In the genomic region with DNA sequence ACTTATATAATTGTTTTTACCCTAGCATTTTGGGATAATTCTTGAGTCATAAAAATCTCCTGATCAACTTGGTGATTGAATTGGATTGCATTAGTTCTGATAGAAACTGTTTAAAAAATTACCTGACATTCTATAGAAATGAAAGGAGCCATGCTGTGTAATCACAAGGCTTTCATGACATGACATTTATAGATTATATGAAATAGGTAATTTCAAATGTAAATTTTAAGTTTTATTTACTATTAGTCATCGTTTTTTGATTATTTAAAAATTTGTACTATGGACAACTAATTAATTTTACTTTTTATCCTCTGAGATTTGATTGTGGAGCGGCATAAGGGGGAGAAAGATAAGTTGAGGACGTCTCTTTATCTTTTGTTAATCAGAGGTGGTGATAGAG, we compare ENCODE assay signal across 1 cellular context.
TF ChIP-seq lines count a peak whose summit lies in the region.

No MANE protein-coding gene starts in this region.

TF ChIP-seq in GM12878, 131 proteins besides CTCF, POLR2A, EP300 and RAD21:
- TF ChIP-seq, protein P1, sequence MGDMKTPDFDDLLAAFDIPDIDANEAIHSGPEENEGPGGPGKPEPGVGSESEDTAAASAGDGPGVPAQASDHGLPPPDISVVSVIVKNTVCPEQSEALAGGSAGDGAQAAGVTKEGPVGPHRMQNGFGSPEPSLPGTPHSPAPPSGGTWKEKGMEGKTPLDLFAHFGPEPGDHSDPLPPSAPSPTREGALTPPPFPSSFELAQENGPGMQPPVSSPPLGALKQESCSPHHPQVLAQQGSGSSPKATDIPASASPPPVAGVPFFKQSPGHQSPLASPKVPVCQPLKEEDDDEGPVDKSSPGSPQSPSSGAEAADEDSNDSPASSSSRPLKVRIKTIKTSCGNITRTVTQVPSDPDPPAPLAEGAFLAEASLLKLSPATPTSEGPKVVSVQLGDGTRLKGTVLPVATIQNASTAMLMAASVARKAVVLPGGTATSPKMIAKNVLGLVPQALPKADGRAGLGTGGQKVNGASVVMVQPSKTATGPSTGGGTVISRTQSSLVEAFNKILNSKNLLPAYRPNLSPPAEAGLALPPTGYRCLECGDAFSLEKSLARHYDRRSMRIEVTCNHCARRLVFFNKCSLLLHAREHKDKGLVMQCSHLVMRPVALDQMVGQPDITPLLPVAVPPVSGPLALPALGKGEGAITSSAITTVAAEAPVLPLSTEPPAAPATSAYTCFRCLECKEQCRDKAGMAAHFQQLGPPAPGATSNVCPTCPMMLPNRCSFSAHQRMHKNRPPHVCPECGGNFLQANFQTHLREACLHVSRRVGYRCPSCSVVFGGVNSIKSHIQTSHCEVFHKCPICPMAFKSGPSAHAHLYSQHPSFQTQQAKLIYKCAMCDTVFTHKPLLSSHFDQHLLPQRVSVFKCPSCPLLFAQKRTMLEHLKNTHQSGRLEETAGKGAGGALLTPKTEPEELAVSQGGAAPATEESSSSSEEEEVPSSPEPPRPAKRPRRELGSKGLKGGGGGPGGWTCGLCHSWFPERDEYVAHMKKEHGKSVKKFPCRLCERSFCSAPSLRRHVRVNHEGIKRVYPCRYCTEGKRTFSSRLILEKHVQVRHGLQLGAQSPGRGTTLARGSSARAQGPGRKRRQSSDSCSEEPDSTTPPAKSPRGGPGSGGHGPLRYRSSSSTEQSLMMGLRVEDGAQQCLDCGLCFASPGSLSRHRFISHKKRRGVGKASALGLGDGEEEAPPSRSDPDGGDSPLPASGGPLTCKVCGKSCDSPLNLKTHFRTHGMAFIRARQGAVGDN (IDR thresholded peaks at IDR 0.05): no peak
- no peak for TF ChIP-seq SMARCA5 (IDR thresholded peaks at IDR 0.05)
